Comparison of ENCODE assay signal across 35 cellular contexts in genomic region chr7:132192809-132193208, GRCh38.
"Had no signal": no experiment of that assay in that cellular context is flagged by ENCODE, and none has a peak within 500 bp of the region (broad histone marks: within the 10 kb centered on the region; RNA-seq: fewer than 3 reads in every experiment).

No MANE protein-coding gene starts in this region.

- H3K27me3 ChIP-seq: MG63 had no signal

- DNase-seq: Karpas-422, Kasumi-1, MG63, MM.1S, MV-4-11, NCI-H1048, NCI-H1092, NCI-H1092 treated with DMSO at 0.1 percent for 48 hours, NCI-H1105, NCI-H1105 treated with DMSO at 0.1 percent for 48 hours, NCI-H1417, NCI-H1417 treated with DMSO at 0.1 percent for 48 hours, NCI-H1436, NCI-H1436 treated with DMSO at 0.1 percent for 48 hours, NCI-H146, NCI-H1694, NCI-H1694 treated with DMSO at 0.1 percent for 48 hours, NCI-H187, NCI-H187 treated with DMSO at 0.1 percent for 48 hours, NCI-H1930, NCI-H2029, NCI-H2029 treated with DMSO at 0.1 percent for 48 hours, NCI-H2081, NCI-H2081 treated with DMSO at 0.1 percent for 48 hours, NCI-H2107, NCI-H2171, NCI-H2171 treated with DMSO at 0.1 percent for 48 hours, NCI-H2227 treated with DMSO at 0.1 percent for 48 hours, NCI-H226, NCI-H345, NCI-H446, NCI-H446 treated with DMSO at 0.1 percent for 48 hours, NCI-H510A, NCI-H510A treated with DMSO at 0.1 percent for 48 hours, NCI-H524 had no signal

- H3K4me3 ChIP-seq: MG63 had no signal

- H3K36me3 ChIP-seq: MG63 had no signal

- H3K9me3 ChIP-seq: MG63 had no signal
